In the genomic region with DNA sequence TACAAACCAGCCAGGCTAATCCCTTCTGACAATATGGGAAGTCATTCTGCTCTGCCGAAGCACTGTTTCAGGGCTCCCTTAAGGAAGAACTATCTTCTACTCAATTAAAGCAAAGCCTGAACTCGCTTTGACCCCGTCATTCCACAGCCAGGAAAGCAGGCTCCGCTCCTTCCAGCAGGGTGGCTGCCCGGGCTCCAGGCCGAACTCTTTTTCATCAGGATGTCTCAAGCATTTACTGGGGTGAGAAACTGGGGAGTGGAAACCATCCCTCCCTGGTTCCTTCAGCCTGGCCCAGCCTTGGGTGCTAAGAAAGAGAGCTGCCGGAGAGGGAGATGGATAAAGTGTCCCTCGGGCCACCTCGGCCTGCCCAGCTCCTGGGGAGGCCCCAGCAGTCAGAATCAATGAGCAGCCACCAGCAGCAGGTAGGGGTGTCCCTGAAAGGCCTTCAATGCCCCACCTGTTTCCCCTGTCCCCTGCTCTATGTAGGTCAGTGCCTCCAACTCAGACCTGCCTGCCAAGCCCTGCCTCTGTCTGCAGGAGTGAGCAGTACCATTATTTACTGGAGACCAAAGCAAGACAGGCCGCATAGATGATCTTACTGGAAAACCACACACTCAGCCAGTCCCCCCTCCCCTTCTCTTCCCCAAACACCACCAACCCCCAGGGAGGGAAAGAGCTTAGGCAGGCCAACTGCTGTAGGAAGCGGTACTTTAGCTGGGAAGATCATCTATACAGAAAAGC, we compare ENCODE assay signal across 10 cellular contexts.
DNase-seq lines count a peak whose midpoint lies in the region; ATAC-seq and TF ChIP-seq lines count a peak whose summit lies in the region.
"Had no signal": no experiment of that assay in that cellular context is flagged by ENCODE, and none has a peak within 500 bp of the region (broad histone marks: within the 10 kb centered on the region; RNA-seq: fewer than 3 reads in every experiment).

No MANE protein-coding gene starts in this region.

- POLR2A ChIA-PET in PC-9 (lab: Charles Lee; ENCODE audit: unreplicated experiment), result interaction anchor here (0.6 kb wide), 1 partner anchor 222 kb away, joined by 15 read pairs; no protein-coding TSS in a partner anchor

- CTCF ChIA-PET in PC-9 (lab: Charles Lee), result no interaction called here

- H3K36me3 ChIP-seq in PC-9 (ENCODE audit: low read depth) (no peaks in the 10 kb centered on the region), skeletal muscle tissue (ENCODE audit: control insufficient read depth in 3 of 3, insufficient read depth in 3 of 3, low read length in 3 of 3) (no peaks in the 10 kb centered on the region)

- DNase-seq in GM04503 (ENCODE audit: low read depth) (peak; percentile 21), PC-9 (no peak), left cardiac atrium (peak; percentile 51), hippocampal formation (lab: John Stamatoyannopoulos, UW) (no peak), A172 (ENCODE audit: low spot score) (no peak), hepatic stellate cell (ENCODE audit: low spot score) (no peak)
- DNase-seq: Karpas-422 had no signal

- peak overlapping the region; percentile 45 for H3K4me2 ChIP-seq in PC-9

- intact Hi-C loops in PC-9 (cut with micrococcal nuclease; ENCODE audit: unreplicated experiment) (loop anchor here (5.0 to 10.0 kb wide), 4 partner anchors 54 to 164 kb away; no protein-coding TSS in a partner anchor), left cardiac atrium (cut with DNase I) (no loop called here)

- peaks cover 34% of the 10 kb centered on the region for H3F3A ChIP-seq in PC-9 (ENCODE audit: insufficient read depth, low read depth)

- no peaks in the 10 kb centered on the region for H4K20me1 ChIP-seq in PC-9 (ENCODE audit: insufficient read depth)

- no peak for TF ChIP-seq CTCF in PC-9 (conservative IDR thresholded peaks at IDR 0.05)

- H3K4me1 ChIP-seq in PC-9 (replicated peaks; ENCODE audit: insufficient read depth), result peaks cover 68% of the 10 kb centered on the region
- peaks cover 16 to 40% (median 33%) of the 10 kb centered on the region in 3 donors for H3K4me1 ChIP-seq in skeletal muscle tissue (ENCODE audit: control insufficient read depth in 3 of 3, insufficient read depth in 3 of 3, low read length in 3 of 3)

- peak overlapping the region; percentile 40; the same call in 1 of the 2 replicates for H3K27ac ChIP-seq in PC-9
- peak overlapping the region; percentile 77 for H3K27ac ChIP-seq in skeletal muscle tissue (ENCODE audit: low read depth, low read length)

- no peaks in the 10 kb centered on the region for H3K27me3 ChIP-seq in PC-9 (ENCODE audit: insufficient read depth, low read depth)
- H3K27me3 ChIP-seq in skeletal muscle tissue (ENCODE audit: control insufficient read depth in 3 of 3, insufficient read depth in 3 of 3, low read length in 3 of 3), result peaks cover 0 to 2% (median 0%) of the 10 kb centered on the region in 3 donors

- H3K9me3 ChIP-seq in PC-9 (ENCODE audit: insufficient read depth, low read depth) (no peaks in the 10 kb centered on the region), skeletal muscle tissue (ENCODE audit: control insufficient read depth in 3 of 3, low read length in 3 of 3) (no peaks in the 10 kb centered on the region)

- H3K79me2 ChIP-seq in PC-9 (ENCODE audit: low read depth), result no peaks in the 10 kb centered on the region

- no TSS peak for BruUV-seq in PC-9 (replicated peaks; lab: Mats Ljungman, UMichigan)

- ATAC-seq in left cardiac atrium (peak; percentile 60 to 83), HG03469 (IDR thresholded peaks at IDR 0.05; ENCODE audit: unreplicated experiment) (no peak)
- ATAC-seq: GM12878 had no signal

- H3K4me3 ChIP-seq in PC-9 (no peak overlapping the region), skeletal muscle tissue (ENCODE audit: low read length in 3 of 3) (no peak overlapping the region)
- H3K4me3 ChIP-seq: GM12878 had no signal

- H3K9ac ChIP-seq in skeletal muscle tissue (ENCODE audit: low read depth in 1 of 3, low read length in 3 of 3), result peak overlapping the region in 1 of 3 donors; percentile 27

- H3K9me2 ChIP-seq in PC-9 (ENCODE audit: insufficient read depth), result no peaks in the 10 kb centered on the region

- H2AFZ ChIP-seq in PC-9, result no peak overlapping the region

Comparison
In these comparisons a context has a peak if more than half of its experiments do, and no peak if none do; other contexts are left out.
1. DNase-seq: peak in GM04503 (single experiment) and left cardiac atrium (single experiment); none in PC-9 (0 of 2), hippocampal formation (0 of 2), A172 (single experiment) and hepatic stellate cell (single experiment).